ENCODE assay signal across 13 cellular contexts in genomic region chr2:98867539-98868309, GRCh38.
DNase-seq lines count a peak whose midpoint lies in the region; TF ChIP-seq lines count a peak whose summit lies in the region.
"Had no signal": no experiment of that assay in that cellular context is flagged by ENCODE, and none has a peak within 500 bp of the region (broad histone marks: within the 10 kb centered on the region; RNA-seq: fewer than 3 reads in every experiment).

No MANE protein-coding gene starts in this region.

- no peaks in the 10 kb centered on the region for H4K20me1 ChIP-seq in PC-9 (ENCODE audit: insufficient read depth)

- peak overlapping the region; percentile 95 for H3K27ac ChIP-seq in PC-9
- H3K27ac ChIP-seq in epithelial cell of prostate, result peak overlapping the region; percentile 45
- H3K27ac ChIP-seq in stomach, result peak overlapping the region; percentile 84 to 94 (median 89)
- H3K27ac ChIP-seq: coronary artery, KMS-11, sigmoid colon had no signal

- H3K4me1 ChIP-seq in PC-9 (replicated peaks; ENCODE audit: insufficient read depth), result peaks cover 62% of the 10 kb centered on the region
- H3K4me1 ChIP-seq in stomach, result peaks cover 20 to 42% (median 28%) of the 10 kb centered on the region in 4 donors
- H3K4me1 ChIP-seq: sigmoid colon had no signal

- TF ChIP-seq POLR2A in stomach (IDR thresholded peaks at IDR 0.05), result no peak

- H3K9me3 ChIP-seq in PC-9 (ENCODE audit: insufficient read depth, low read depth) (no peaks in the 10 kb centered on the region), stomach (peaks cover 0 to under 1% (median 0%) of the 10 kb centered on the region in 4 donors)
- H3K9me3 ChIP-seq: sigmoid colon had no signal

- peak; percentile 39 for DNase-seq in HCEC 1CT
- peak in 1 of 2 experiments; percentile 63 for DNase-seq in PC-9
- DNase-seq in epithelial cell of prostate (ENCODE audit: low read depth, low spot score), result no peak
- DNase-seq in stomach, result no peak
- no peak for DNase-seq in NCI-H510A (lab: John Stamatoyannopoulos, UW)
- no peak for DNase-seq in NCI-H345 treated with DMSO at 0.1 percent for 48 hours (lab: John Stamatoyannopoulos, UW; ENCODE audit: unreplicated experiment)
- DNase-seq in NCI-H2171 treated with DMSO at 0.1 percent for 48 hours (lab: John Stamatoyannopoulos, UW), result no peak
- DNase-seq: CD8-positive, alpha-beta memory T cell; NCI-H446; sigmoid colon; substantia nigra had no signal

- peaks cover 41% of the 10 kb centered on the region for H3K79me2 ChIP-seq in PC-9 (ENCODE audit: low read depth)

- TF ChIP-seq CTCF in PC-9 (conservative IDR thresholded peaks at IDR 0.05) (no peak), stomach (IDR thresholded peaks at IDR 0.05) (no peak)

- peak overlapping the region; percentile 63 for H3K4me3 ChIP-seq in PC-9
- peak overlapping the region in 1 of 4 donors; percentile 32 for H3K4me3 ChIP-seq in stomach
- H3K4me3 ChIP-seq: coronary artery, sigmoid colon had no signal

- no peak for TF ChIP-seq EP300 in stomach (IDR thresholded peaks at IDR 0.05)

- H3F3A ChIP-seq in PC-9 (ENCODE audit: insufficient read depth, low read depth), result peaks cover 64% of the 10 kb centered on the region

- no peaks in the 10 kb centered on the region for H3K27me3 ChIP-seq in PC-9 (ENCODE audit: insufficient read depth, low read depth)
- no peaks in the 10 kb centered on the region for H3K27me3 ChIP-seq in stomach
- H3K27me3 ChIP-seq: sigmoid colon had no signal

- H2AFZ ChIP-seq in PC-9, result no peak overlapping the region

- H3K36me3 ChIP-seq in PC-9 (ENCODE audit: low read depth), result peaks cover 9% of the 10 kb centered on the region; the same call in 1 of the 2 replicates
- no peaks in the 10 kb centered on the region for H3K36me3 ChIP-seq in stomach
- H3K36me3 ChIP-seq: sigmoid colon had no signal

- BruUV-seq in PC-9 (replicated peaks; lab: Mats Ljungman, UMichigan), result no TSS peak

- POLR2A ChIA-PET in PC-9 (lab: Charles Lee; ENCODE audit: unreplicated experiment), result interaction anchor here (0.5 to 1.2 kb wide), 6 partner anchors 137 to 1222 kb away, joined by 3 to 7 read pairs (median 5); partner anchors contain the start of genes C2orf15 and COX5B

- intact Hi-C loops in PC-9 (cut with micrococcal nuclease; ENCODE audit: unreplicated experiment) (loop anchor here (2.0 kb wide), 3 partner anchors 31 to 273 kb away; partner anchors contain the start of genes C2orf15 and CRACDL), stomach (cut with DNase I; ENCODE audit: low total_unique reads) (no loop called here)

- 57 to 74% (median 63%) methylated on average over 7 of the region's 7 CpGs for WGBS in stomach, 5 donors

- peak overlapping the region; percentile 86 for H3K4me2 ChIP-seq in PC-9
- H3K4me2 ChIP-seq: KMS-11 had no signal

- no peaks in the 10 kb centered on the region for H3K9me2 ChIP-seq in PC-9 (ENCODE audit: insufficient read depth)

- CTCF ChIA-PET in PC-9 (lab: Charles Lee), result interaction anchor here (0.6 to 1.2 kb wide), 2 partner anchors 42 to 66 kb away, joined by 5 to 10 read pairs; no protein-coding TSS in a partner anchor

Comparison
In these comparisons a context has a peak if more than half of its experiments do, and no peak if none do; other contexts are left out.
1. H3K27ac ChIP-seq: peak in every context shown above with its lines; median percentile 95 in PC-9; 89 in stomach; 45 in epithelial cell of prostate.